Comparison of ENCODE assay signal across 8 cellular contexts in genomic region chr14:24366664-24367505, GRCh38. TPM values are rescaled to one million over a fixed set of nuclear protein-coding genes. Genes with fewer than 3 reads are reported as not detected.
A peak's percentile ranks its signal among the peaks of the same experiment; 100 is the strongest.
DNase-seq lines count a peak whose midpoint lies in the region; ATAC-seq and TF ChIP-seq lines count a peak whose summit lies in the region.

No MANE protein-coding gene starts in this region.

- ATAC-seq in GM19351 (IDR thresholded peaks at IDR 0.05; ENCODE audit: unreplicated experiment): peak; percentile 51
- peak; percentile 66 for ATAC-seq in HG03354 (IDR thresholded peaks at IDR 0.05; ENCODE audit: poor library complexity, severe bottlenecking, unreplicated experiment)

- DNase-seq in DMS114 treated with DMSO at 0.1 percent for 48 hours (lab: John Stamatoyannopoulos, UW; ENCODE audit: unreplicated experiment) (peak; percentile 66), NCI-H510A treated with DMSO at 0.1 percent for 48 hours (lab: John Stamatoyannopoulos, UW) (peak; percentile 98), amygdala (lab: John Stamatoyannopoulos, UW) (peak in 33 of 56 donors; percentile 4 to 69 (median 39)), cardiac septum (ENCODE audit: low spot score) (peak; percentile 90), osteoblast (ENCODE audit: insufficient read length, low spot score, missing footprints) (peak; percentile 97), superior temporal gyrus (ENCODE audit: extremely low spot score) (no peak)

- no peaks in the 10 kb centered on the region for H3K9me3 ChIP-seq in osteoblast (ENCODE audit: low read depth, low read length)

- H3K79me2 ChIP-seq in osteoblast (ENCODE audit: insufficient read depth, low read length): peaks cover 33% of the 10 kb centered on the region

- TF ChIP-seq CTCF in osteoblast (IDR thresholded peaks at IDR 0.05; ENCODE audit: extremely low read depth, low read depth, low read length): no peak

- peaks cover 17% of the 10 kb centered on the region for H4K20me1 ChIP-seq in osteoblast (ENCODE audit: insufficient read depth, low read length)

- intact Hi-C loops in cardiac septum (cut with DNase I): loop anchor here (1.0 to 2.0 kb wide), 3 partner anchors 32 to 64 kb away; partner anchors contain the start of genes ADCY4 and NYNRIN

- H3K4me3 ChIP-seq in osteoblast (ENCODE audit: insufficient read depth, low read length): peak overlapping the region; percentile 90

- H2AFZ ChIP-seq in osteoblast (ENCODE audit: low read length): peak overlapping the region; percentile 96

- H3K36me3 ChIP-seq in osteoblast (ENCODE audit: insufficient read depth, low read length): peaks cover 20% of the 10 kb centered on the region

- H3K27me3 ChIP-seq in osteoblast (ENCODE audit: insufficient read depth, low read length): no peaks in the 10 kb centered on the region

- peaks cover 69% of the 10 kb centered on the region for H3K4me1 ChIP-seq in osteoblast (ENCODE audit: insufficient read depth, low read length)

- H3K27ac ChIP-seq in osteoblast (ENCODE audit: low read depth, low read length): peak overlapping the region; percentile 99

- H3K4me2 ChIP-seq in osteoblast (ENCODE audit: insufficient read depth, low read length): peak overlapping the region; percentile 95

RNA-seq across cellular contexts. Expression of gene NFATC4, which starts 1.1 kb away (rescaled TPM):
- total RNA-seq in cardiac septum: 13.3 TPM
- total RNA-seq in osteoblast: 101 and 107 TPM in 2 replicates

RNA-seq across cellular contexts. Expression of gene RIPK3, which starts 27.1 kb away (rescaled TPM):
- total RNA-seq in cardiac septum (3.5 TPM), osteoblast (9.1 and 11.9 TPM in 2 replicates)

RNA-seq across cellular contexts. Expression of gene NYNRIN, which starts 31.9 kb away (rescaled TPM):
- total RNA-seq in cardiac septum (5.0 TPM), osteoblast (7.2 and 9.1 TPM in 2 replicates)

RNA-seq across cellular contexts. Expression of gene ADCY4, which starts 32.0 kb away (rescaled TPM):
- 71.9 TPM for total RNA-seq in cardiac septum
- total RNA-seq in osteoblast: 17.7 and 18.8 TPM in 2 replicates

RNA-seq across cellular contexts. Expression of gene LTB4R, which starts 55.6 kb away (rescaled TPM):
- total RNA-seq in cardiac septum: 1.8 TPM
- 1.2 and 1.8 TPM in 2 replicates for total RNA-seq in osteoblast
